ENCODE assay signal across 8 cellular contexts in the genomic region with DNA sequence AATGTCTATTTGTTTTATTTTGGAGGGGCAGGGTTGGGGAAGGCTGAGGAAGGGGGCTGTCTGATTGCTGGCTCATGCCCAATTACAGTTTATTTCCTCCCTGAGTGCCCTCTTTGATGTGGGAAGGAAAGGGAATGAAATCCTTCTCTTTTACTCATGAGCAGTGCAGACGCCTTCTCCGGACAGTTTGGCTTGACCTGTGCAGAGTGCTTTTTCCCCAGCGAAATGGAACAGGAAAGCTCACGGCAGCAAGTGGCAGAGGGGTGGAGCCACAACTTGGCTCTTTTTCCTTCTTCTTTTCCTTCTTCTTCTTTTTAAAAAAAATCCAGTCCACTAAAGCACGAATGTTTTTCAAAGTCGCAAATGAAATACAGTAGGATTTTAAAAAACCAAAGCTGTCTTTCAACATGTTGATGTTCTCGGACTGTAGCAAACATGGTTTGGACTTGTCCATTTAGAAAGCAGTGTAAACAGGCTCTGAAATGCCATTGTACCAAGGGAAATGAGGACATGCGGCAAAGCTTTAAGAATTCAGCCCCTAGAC. TPM values are rescaled to one million over a fixed set of nuclear protein-coding genes. Genes with fewer than 3 reads are reported as not detected.
A peak's percentile ranks its signal among the peaks of the same experiment; 100 is the strongest.
DNase-seq lines count a peak whose midpoint lies in the region; ATAC-seq, FAIRE-seq and TF ChIP-seq lines count a peak whose summit lies in the region.

No MANE protein-coding gene starts in this region.

- no peak for FAIRE-seq in kidney (lab: Jason Lieb, UNC)

- intact Hi-C loops in kidney (cut with DNase I), result no loop called here

- H3K4me3 ChIP-seq in brain microvascular endothelial cell (ENCODE audit: low read depth, low read length) (no peak overlapping the region), kidney (ENCODE audit: low read length in 2 of 2) (peak overlapping the region; percentile 4 to 45), skin epidermis (no peak overlapping the region)

- no peak for ATAC-seq in GM19328 (IDR thresholded peaks at IDR 0.05; ENCODE audit: unreplicated experiment)
- no peak for ATAC-seq in stimulated activated naive CD8-positive, alpha-beta T cell treated with anti-CD3 and anti-CD28 coated beads, Interleukin-15, Interleukin-2, amounts not matched to agents 100 U/mL and 50 U/mL, for 24 hours

- in situ Hi-C loops in brain microvascular endothelial cell (cut with HindIII; ENCODE audit: low pct_ligation_motif_present, low sequenced_read_pairs), result no loop called here

- no peaks in the 10 kb centered on the region for H3K9me3 ChIP-seq in kidney (ENCODE audit: control insufficient read depth in 1 of 2, low read length in 2 of 2)

- H3K27me3 ChIP-seq in brain microvascular endothelial cell (replicated peaks), result no peaks in the 10 kb centered on the region

- H3K36me3 ChIP-seq in brain microvascular endothelial cell (replicated peaks) (no peaks in the 10 kb centered on the region), kidney (ENCODE audit: control insufficient read depth in 1 of 2, insufficient read depth in 2 of 2, low read length in 2 of 2) (no peaks in the 10 kb centered on the region)

- H3K27ac ChIP-seq in brain microvascular endothelial cell (peak overlapping the region; percentile 95), kidney (ENCODE audit: low read depth in 2 of 2, low read length in 2 of 2) (peak overlapping the region in 1 of 2 donors; percentile 57), skin epidermis (peak overlapping the region in 16 of 21 experiments; percentile 10 to 72 (median 60))

- H3K9ac ChIP-seq in kidney (ENCODE audit: low read length in 2 of 2), result peak overlapping the region in 1 of 2 donors; percentile 17

- H3K4me1 ChIP-seq in kidney (ENCODE audit: control insufficient read depth in 1 of 2, insufficient read depth in 1 of 2, low read depth in 1 of 2, low read length in 2 of 2), result peaks cover 10 to 18% of the 10 kb centered on the region in 2 donors

- no peak for TF ChIP-seq CTCF in brain microvascular endothelial cell (IDR thresholded peaks at IDR 0.05; ENCODE audit: low read depth, low read length, missing control alignments)
- no peak for TF ChIP-seq CTCF in kidney (IDR thresholded peaks at IDR 0.05; ENCODE audit: borderline replicate concordance, extremely low read depth, insufficient read depth)

- peak; percentile 69 for DNase-seq in HT-29 (ENCODE audit: low spot score)
- peak; percentile 46 for DNase-seq in brain microvascular endothelial cell
- no peak for DNase-seq in kidney
- no peak for DNase-seq in NCI-H1417 treated with DMSO at 0.1 percent for 48 hours (lab: John Stamatoyannopoulos, UW)
- DNase-seq in HPDE6-E6E7 (ENCODE audit: extremely low spot score), result no peak
- DNase-seq in stimulated activated naive CD8-positive, alpha-beta T cell treated with anti-CD3 and anti-CD28 coated beads, Interleukin-15, Interleukin-2, amounts not matched to agents 100 U/mL and 50 U/mL, for 24 hours, result no peak

RNA-seq across cellular contexts. Expression of gene RAB31, which starts 34.6 kb away (rescaled TPM):
- 1.7 and 1.9 TPM in 2 replicates for total RNA-seq in HT-29 (2014; rRNA removed; shearing (Covaris generic))
- 77.1 TPM for total RNA-seq in kidney
- polyA plus RNA-seq in kidney (ENCODE audit: insufficient read depth, low read depth, low replicate concordance), result 17.3 TPM

Comparison
In these comparisons a context has a peak if more than half of its experiments do, and no peak if none do; other contexts are left out.
1. DNase-seq: peak in HT-29 (single experiment) and brain microvascular endothelial cell (single experiment); none in kidney (single experiment), NCI-H1417 treated with DMSO at 0.1 percent for 48 hours (single experiment), HPDE6-E6E7 (single experiment) and stimulated activated naive CD8-positive, alpha-beta T cell treated with anti-CD3 and anti-CD28 coated beads, Interleukin-15, Interleukin-2, amounts not matched to agents 100 U/mL and 50 U/mL, for 24 hours (single experiment).
2. H3K4me3 ChIP-seq: peak in kidney (2 of 2); none in brain microvascular endothelial cell (single experiment) and skin epidermis (0 of 7).
3. RNA of gene RAB31, which starts 34.6 kb away (total RNA-seq): 77.1 TPM in kidney (single experiment); 1.7 to 1.9 TPM in HT-29; every median in the first group is over 10 times any median in the second.